Comparison of ENCODE assay signal across 8 cellular contexts in the genomic region with DNA sequence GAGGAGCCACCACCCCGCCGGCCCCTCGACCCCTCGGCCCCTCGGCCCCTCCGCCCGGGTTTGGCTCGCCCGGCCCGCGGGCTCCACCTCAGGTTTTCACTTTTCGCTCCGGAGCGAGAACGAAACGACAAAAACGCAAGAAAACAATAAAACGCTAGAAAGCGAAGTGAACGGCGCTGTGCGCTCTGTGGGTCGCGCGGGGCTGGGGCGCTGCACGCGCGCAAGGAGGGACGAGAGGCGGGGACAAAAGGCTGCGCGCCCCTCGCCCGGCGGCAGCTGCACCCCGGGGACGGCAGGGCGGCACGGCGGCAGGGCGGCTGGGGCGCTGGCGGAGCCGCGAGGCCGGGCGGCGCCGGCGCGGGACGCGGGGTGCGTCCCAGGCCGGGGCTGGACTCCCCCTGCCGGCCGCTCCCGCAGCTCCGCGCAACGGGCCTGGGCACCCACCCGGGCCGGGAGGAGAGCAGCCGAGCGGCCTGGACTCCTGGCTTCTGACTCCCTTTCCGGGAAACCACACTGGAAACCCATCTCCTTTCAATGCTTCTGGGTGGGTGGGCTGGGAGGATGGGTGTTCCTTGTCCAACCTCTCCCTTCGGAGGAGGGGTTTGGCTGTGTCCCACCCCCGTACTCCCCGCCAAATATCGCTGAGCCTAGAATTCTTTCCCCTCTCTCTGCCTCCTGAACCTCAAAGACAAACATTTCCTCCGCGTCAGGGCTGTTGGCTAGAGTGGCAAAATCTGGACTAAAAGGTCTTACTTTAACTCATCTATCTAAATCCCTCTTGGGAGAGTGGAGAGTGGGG. TPM values are rescaled to one million over a fixed set of nuclear protein-coding genes. Genes with fewer than 3 reads are reported as not detected.
DNase-seq lines count a peak whose midpoint lies in the region; ATAC-seq, FAIRE-seq and TF ChIP-seq lines count a peak whose summit lies in the region.

No MANE protein-coding gene starts in this region.

- H3K4me2 ChIP-seq in neural cell (ENCODE audit: low read length) = no peak overlapping the region

- H3K4me1 ChIP-seq in ES-I3 (ENCODE audit: insufficient read depth, low read length) = peaks cover 12% of the 10 kb centered on the region; the same call in 1 of the 2 replicates

- H3K27me3 Mint-ChIP-seq in activated CD8-positive, alpha-beta memory T cell treated with anti-CD3 and anti-CD28 coated beads, Interleukin-2, amount 10 ng/mL, durations not matched to agents 7 days and 5 days = peaks cover 53% of the 10 kb centered on the region

- no peak overlapping the region for H3K27ac ChIP-seq in neural cell (ENCODE audit: low read length)

- DNase-seq in MV-4-11 (lab: John Stamatoyannopoulos, UW) (peak; percentile 15), foreskin fibroblast (peak; percentile 75 to 91), OCI-M2 (lab: John Stamatoyannopoulos, UW; ENCODE audit: unreplicated experiment) (no peak)
- no peak for DNase-seq in activated CD8-positive, alpha-beta memory T cell treated with anti-CD3 and anti-CD28 coated beads, Interleukin-2, amount 10 ng/mL, durations not matched to agents 7 days and 5 days

- H3K36me3 ChIP-seq in ES-I3 (ENCODE audit: insufficient read depth, low read length) (no peaks in the 10 kb centered on the region), neural cell (ENCODE audit: insufficient read depth, low read length) (no peaks in the 10 kb centered on the region)

- FAIRE-seq in A204.1 (lab: Jason Lieb, UNC) = peak; percentile 34

- no peak overlapping the region for H3K27ac Mint-ChIP-seq in activated CD8-positive, alpha-beta memory T cell treated with anti-CD3 and anti-CD28 coated beads, Interleukin-2, amount 10 ng/mL, durations not matched to agents 7 days and 5 days

- H3K4me3 ChIP-seq in foreskin fibroblast (ENCODE audit: low read depth in 1 of 2, low read length in 2 of 2) (peak overlapping the region; percentile 50 to 92), neural cell (ENCODE audit: low read length) (peak overlapping the region; percentile 59)

- peak overlapping the region; percentile 55 for H3K4me3 Mint-ChIP-seq in activated CD8-positive, alpha-beta memory T cell treated with anti-CD3 and anti-CD28 coated beads, Interleukin-2, amount 10 ng/mL, durations not matched to agents 7 days and 5 days

- H3K36me3 Mint-ChIP-seq in activated CD8-positive, alpha-beta memory T cell treated with anti-CD3 and anti-CD28 coated beads, Interleukin-2, amount 10 ng/mL, durations not matched to agents 7 days and 5 days = peaks cover 2% of the 10 kb centered on the region

- peak; percentile 40 for ATAC-seq in activated CD8-positive, alpha-beta memory T cell treated with anti-CD3 and anti-CD28 coated beads, Interleukin-2, amount 10 ng/mL, durations not matched to agents 7 days and 5 days
- ATAC-seq in HG02884 (IDR thresholded peaks at IDR 0.05; ENCODE audit: unreplicated experiment) = no peak

- H3K9me2 ChIP-seq in neural cell (ENCODE audit: insufficient read depth, low read length) = no peaks in the 10 kb centered on the region

- H3K9me3 ChIP-seq in ES-I3 (ENCODE audit: control insufficient read depth, insufficient read depth, low read length) (no peaks in the 10 kb centered on the region), neural cell (ENCODE audit: low read length) (no peaks in the 10 kb centered on the region)

- CTCF ChIA-PET in activated CD8-positive, alpha-beta memory T cell treated with anti-CD3 and anti-CD28 coated beads, Interleukin-2, amount 10 ng/mL, durations not matched to agents 7 days and 5 days (lab: Charles Lee) = interaction anchor here (1.3 to 2.2 kb wide), 8 partner anchors 9 to 438 kb away, joined by 3 to 10 read pairs (median 6); a partner anchor contains a TSS

- no peaks in the 10 kb centered on the region for H4K20me1 ChIP-seq in neural cell (ENCODE audit: insufficient read depth)

- no peak for TF ChIP-seq RAD21 in neural cell (conservative IDR thresholded peaks at IDR 0.05)

- peak overlapping the region; percentile 29; the same call in 1 of the 2 replicates for H3K9ac ChIP-seq in ES-I3 (ENCODE audit: low read depth, low read length)
- H3K9ac ChIP-seq in neural cell (ENCODE audit: low read length) = no peak overlapping the region

- TF ChIP-seq EP300 in neural cell (conservative IDR thresholded peaks at IDR 0.05; ENCODE audit: poor library complexity, severe bottlenecking) = no peak

- H3K9me3 Mint-ChIP-seq in activated CD8-positive, alpha-beta memory T cell treated with anti-CD3 and anti-CD28 coated beads, Interleukin-2, amount 10 ng/mL, durations not matched to agents 7 days and 5 days (ENCODE audit: low read depth) = no peaks in the 10 kb centered on the region

- peaks cover 15% of the 10 kb centered on the region for H3K4me1 Mint-ChIP-seq in activated CD8-positive, alpha-beta memory T cell treated with anti-CD3 and anti-CD28 coated beads, Interleukin-2, amount 10 ng/mL, durations not matched to agents 7 days and 5 days

- H3K27me3 ChIP-seq in neural cell (ENCODE audit: insufficient read depth, low read depth, low read length) = peaks cover 97% of the 10 kb centered on the region

- H3K79me2 ChIP-seq in neural cell (replicated peaks; ENCODE audit: insufficient read depth, low read length) = no peaks in the 10 kb centered on the region

- H2AFZ ChIP-seq in neural cell (ENCODE audit: low read depth, low read length) = no peak overlapping the region

- peak; percentile 32 for TF ChIP-seq CTCF in foreskin fibroblast (IDR thresholded peaks at IDR 0.05; ENCODE audit: low read depth, low read length)
- TF ChIP-seq CTCF in neural cell (IDR thresholded peaks at IDR 0.05; ENCODE audit: poor library complexity, severe bottlenecking) = peak; percentile 19

- no peaks in the 10 kb centered on the region for H3F3A ChIP-seq in neural cell (ENCODE audit: insufficient read depth, low read length, poor library complexity, severe bottlenecking)

TF ChIP-seq in neural cell, 6 proteins besides CTCF, POLR2A, EP300 and RAD21:
- TF ChIP-seq MXI1 (conservative IDR thresholded peaks at IDR 0.05; ENCODE audit: poor library complexity, severe bottlenecking) (no peak), POLR2AphosphoS5 (IDR thresholded peaks at IDR 0.05) (peak; percentile 51)

RNA-seq across cellular contexts. Expression of a gene that starts 9.9 kb away (rescaled TPM):
- total RNA-seq in activated CD8-positive, alpha-beta memory T cell treated with anti-CD3 and anti-CD28 coated beads, Interleukin-2, amount 10 ng/mL, durations not matched to agents 7 days and 5 days = not detected
- not detected in 2 replicates for polyA plus RNA-seq in neural cell
- 0.12 TPM in 1 of 2 replicates, not detected in the other for polyA minus RNA-seq in neural cell

RNA-seq across cellular contexts. Expression of a gene that starts 42.7 kb away (rescaled TPM):
- total RNA-seq in activated CD8-positive, alpha-beta memory T cell treated with anti-CD3 and anti-CD28 coated beads, Interleukin-2, amount 10 ng/mL, durations not matched to agents 7 days and 5 days = not detected
- polyA plus RNA-seq in neural cell = not detected in 2 replicates
- polyA minus RNA-seq in neural cell = not detected in 2 replicates

Comparison
In these comparisons a context has a peak if more than half of its experiments do, and no peak if none do; other contexts are left out.
1. DNase-seq: peak in MV-4-11 (single experiment) and foreskin fibroblast (2 of 2); none in activated CD8-positive, alpha-beta memory T cell treated with anti-CD3 and anti-CD28 coated beads, Interleukin-2, amount 10 ng/mL, durations not matched to agents 7 days and 5 days (single experiment) and OCI-M2 (single experiment).